23 cellular contexts compared by ENCODE assay signal in genomic region chr1:16369821-16370220, GRCh38. TPM values are rescaled to one million over a fixed set of nuclear protein-coding genes. Genes with fewer than 3 reads are reported as not detected.
A peak's percentile ranks its signal among the peaks of the same experiment; 100 is the strongest.
DNase-seq lines count a peak whose midpoint lies in the region; ATAC-seq and TF ChIP-seq lines count a peak whose summit lies in the region.
"Had no signal": no experiment of that assay in that cellular context is flagged by ENCODE, and none has a peak within 500 bp of the region (broad histone marks: within the 10 kb centered on the region; RNA-seq: fewer than 3 reads in every experiment).

No MANE protein-coding gene starts in this region.

- no peak for ATAC-seq in activated CD8-positive, alpha-beta memory T cell treated with anti-CD3 and anti-CD28 coated beads, Interleukin-2, amount 10 ng/mL, durations not matched to agents 7 days and 5 days
- no peak for ATAC-seq in activated CD8-positive, alpha-beta T cell treated with anti-CD3 and anti-CD28 coated beads for 36 hours
- no peak for ATAC-seq in GM19023 (IDR thresholded peaks at IDR 0.05; ENCODE audit: unreplicated experiment)
- ATAC-seq: gastrocnemius medialis, HCT116, left ventricle myocardium superior, Right ventricle myocardium inferior had no signal

- CTCF ChIA-PET in activated CD8-positive, alpha-beta memory T cell treated with anti-CD3 and anti-CD28 coated beads, Interleukin-2, amount 10 ng/mL, durations not matched to agents 7 days and 5 days (lab: Charles Lee) = interaction anchor here (4.0 kb wide), 1 partner anchor 70 kb away, joined by 16 read pairs; the partner anchor contains the start of gene NECAP2
- CTCF ChIA-PET in activated CD8-positive, alpha-beta T cell treated with anti-CD3 and anti-CD28 coated beads for 36 hours (lab: Charles Lee) = no interaction called here

- no peaks in the 10 kb centered on the region for H3K27me3 Mint-ChIP-seq in activated CD8-positive, alpha-beta memory T cell treated with anti-CD3 and anti-CD28 coated beads, Interleukin-2, amount 10 ng/mL, durations not matched to agents 7 days and 5 days
- no peaks in the 10 kb centered on the region for H3K27me3 Mint-ChIP-seq in activated CD8-positive, alpha-beta T cell treated with anti-CD3 and anti-CD28 coated beads for 36 hours
- no peaks in the 10 kb centered on the region for H3K27me3 Mint-ChIP-seq in nephron (ENCODE audit: low read depth)

- peak overlapping the region; percentile 67 for H3K4me3 ChIP-seq in GM12865 (ENCODE audit: low read depth, low read length)
- H3K4me3 ChIP-seq: sigmoid colon, testis had no signal

- peaks cover 31% of the 10 kb centered on the region for H3K36me3 Mint-ChIP-seq in activated CD8-positive, alpha-beta memory T cell treated with anti-CD3 and anti-CD28 coated beads, Interleukin-2, amount 10 ng/mL, durations not matched to agents 7 days and 5 days
- peaks cover 45% of the 10 kb centered on the region for H3K36me3 Mint-ChIP-seq in activated CD8-positive, alpha-beta T cell treated with anti-CD3 and anti-CD28 coated beads for 36 hours (ENCODE audit: low read depth)
- H3K36me3 Mint-ChIP-seq in nephron (ENCODE audit: low read depth) = peaks cover 14% of the 10 kb centered on the region

- intact Hi-C loops in activated CD8-positive, alpha-beta T cell treated with anti-CD3 and anti-CD28 coated beads for 36 hours (cut with micrococcal nuclease) = loop anchor here (10.0 kb wide), 2 partner anchors 125 to 295 kb away; partner anchors contain the start of gene FAM131C

- H3K4me1 Mint-ChIP-seq in activated CD8-positive, alpha-beta memory T cell treated with anti-CD3 and anti-CD28 coated beads, Interleukin-2, amount 10 ng/mL, durations not matched to agents 7 days and 5 days = peaks cover 55% of the 10 kb centered on the region
- H3K4me1 Mint-ChIP-seq in activated CD8-positive, alpha-beta T cell treated with anti-CD3 and anti-CD28 coated beads for 36 hours (ENCODE audit: low read depth) = peaks cover 51% of the 10 kb centered on the region
- H3K4me1 Mint-ChIP-seq in nephron = peaks cover 44% of the 10 kb centered on the region

- no peak overlapping the region for H3K4me3 Mint-ChIP-seq in activated CD8-positive, alpha-beta memory T cell treated with anti-CD3 and anti-CD28 coated beads, Interleukin-2, amount 10 ng/mL, durations not matched to agents 7 days and 5 days
- H3K4me3 Mint-ChIP-seq in activated CD8-positive, alpha-beta T cell treated with anti-CD3 and anti-CD28 coated beads for 36 hours = peak overlapping the region; percentile 98
- H3K4me3 Mint-ChIP-seq in nephron = peak overlapping the region; percentile 94 to 99 (median 97)

- H3K27ac Mint-ChIP-seq in activated CD8-positive, alpha-beta memory T cell treated with anti-CD3 and anti-CD28 coated beads, Interleukin-2, amount 10 ng/mL, durations not matched to agents 7 days and 5 days = peak overlapping the region; percentile 19
- H3K27ac Mint-ChIP-seq in activated CD8-positive, alpha-beta T cell treated with anti-CD3 and anti-CD28 coated beads for 36 hours = no peak overlapping the region
- no peak overlapping the region for H3K27ac Mint-ChIP-seq in nephron

- POLR2A ChIA-PET in activated CD8-positive, alpha-beta T cell treated with anti-CD3 and anti-CD28 coated beads for 36 hours (lab: Charles Lee) = interaction anchor here (0.6 to 1.2 kb wide), 2 partner anchors 15 to 54 kb away, joined by 3 to 4 read pairs; no protein-coding TSS in a partner anchor

- H3K9me3 Mint-ChIP-seq in activated CD8-positive, alpha-beta memory T cell treated with anti-CD3 and anti-CD28 coated beads, Interleukin-2, amount 10 ng/mL, durations not matched to agents 7 days and 5 days (ENCODE audit: low read depth) = no peaks in the 10 kb centered on the region
- H3K9me3 Mint-ChIP-seq in activated CD8-positive, alpha-beta T cell treated with anti-CD3 and anti-CD28 coated beads for 36 hours = no peaks in the 10 kb centered on the region
- H3K9me3 Mint-ChIP-seq in nephron = no peaks in the 10 kb centered on the region

- no peak for TF ChIP-seq CTCF in GM12865 (IDR thresholded peaks at IDR 0.05; ENCODE audit: insufficient read depth, low read depth, low read length, missing control alignments)
- TF ChIP-seq CTCF in activated CD8-positive, alpha-beta T cell treated with anti-CD3 and anti-CD28 coated beads for 36 hours (IDR thresholded peaks at IDR 0.05) = no peak
- no peak for TF ChIP-seq CTCF in nephron (IDR thresholded peaks at IDR 0.05; ENCODE audit: unreplicated experiment in 3 of 3)

- DNase-seq in activated CD8-positive, alpha-beta memory T cell treated with anti-CD3 and anti-CD28 coated beads, Interleukin-2, amount 10 ng/mL, durations not matched to agents 7 days and 5 days = no peak
- DNase-seq in activated CD8-positive, alpha-beta memory T cell treated with anti-CD3 and anti-CD28 coated beads, Interleukin-2, amount 50 U/mL, for 4 hours = no peak
- no peak for DNase-seq in GM12865 (ENCODE audit: low read depth)
- no peak for DNase-seq in activated CD8-positive, alpha-beta T cell treated with anti-CD3 and anti-CD28 coated beads for 36 hours
- no peak for DNase-seq in NCI-H345 treated with DMSO at 0.1 percent for 48 hours (lab: John Stamatoyannopoulos, UW; ENCODE audit: unreplicated experiment)
- no peak for DNase-seq in NK-92 (lab: John Stamatoyannopoulos, UW; ENCODE audit: unreplicated experiment)
- DNase-seq: activated CD4-positive, alpha-beta T cell treated with anti-CD3 and anti-CD28 coated beads, Interleukin-2, amount 50 U/mL, for 48 hours; brain microvascular endothelial cell; DMS 273 treated with DMSO at 0.1 percent for 48 hours; gastrocnemius medialis; KBM-7; left ventricle myocardium superior; midbrain; MV-4-11; NCI-H526; posterior cingulate gyrus; sigmoid colon; SW 1271; testis had no signal

RNA-seq across cellular contexts. Expression of gene SZRD1, which starts 2.8 kb away (rescaled TPM):
- total RNA-seq in activated CD8-positive, alpha-beta memory T cell treated with anti-CD3 and anti-CD28 coated beads, Interleukin-2, amount 10 ng/mL, durations not matched to agents 7 days and 5 days = 100 to 1,000 TPM; 161 to 189 TPM
- 100 to 1,000 TPM; 175 to 177 TPM for total RNA-seq in activated CD8-positive, alpha-beta T cell treated with anti-CD3 and anti-CD28 coated beads for 36 hours

RNA-seq across cellular contexts. Expression of gene FBXO42, which starts 17.5 kb away (rescaled TPM):
- total RNA-seq in activated CD8-positive, alpha-beta memory T cell treated with anti-CD3 and anti-CD28 coated beads, Interleukin-2, amount 10 ng/mL, durations not matched to agents 7 days and 5 days = 10 to 100 TPM; 17.6 to 19.7 TPM
- 10 to 100 TPM; 19.8 to 21.3 TPM for total RNA-seq in activated CD8-positive, alpha-beta T cell treated with anti-CD3 and anti-CD28 coated beads for 36 hours
